10 cellular contexts compared by ENCODE assay signal in genomic region chr5:142685418-142686209, GRCh38. TPM values are rescaled to one million over a fixed set of nuclear protein-coding genes. Genes with fewer than 3 reads are reported as not detected.
A peak's percentile ranks its signal among the peaks of the same experiment; 100 is the strongest.
DNase-seq lines count a peak whose midpoint lies in the region; ATAC-seq, FAIRE-seq and TF ChIP-seq lines count a peak whose summit lies in the region.
"Had no signal": no experiment of that assay in that cellular context is flagged by ENCODE, and none has a peak within 500 bp of the region (broad histone marks: within the 10 kb centered on the region; RNA-seq: fewer than 3 reads in every experiment).

FGF1 (minus strand) TSS chr5:142686090; CDS start chr5:142614127, 71,963 bp downstream.

- TF ChIP-seq CTCF in bronchial epithelial cell (IDR thresholded peaks at IDR 0.05; ENCODE audit: insufficient read depth, low read length, severe bottlenecking): no peak
- TF ChIP-seq CTCF in keratinocyte (optimal IDR thresholded peaks at IDR 0.05 in 1 of 3, IDR thresholded peaks at IDR 0.05 in 1 of 3, conservative IDR thresholded peaks at IDR 0.05 in 1 of 3; ENCODE audit: extremely low read depth in 1 of 3, insufficient read depth in 2 of 3, low read length in 3 of 3): no peak

- H3K9ac ChIP-seq in keratinocyte (ENCODE audit: control insufficient read depth, extremely low read depth, insufficient read depth, low read length): peak within 1 kb of the TSS; percentile 67
- no peak within 1 kb of the TSS for H3K9ac ChIP-seq in Karpas-422 (ENCODE audit: low read length)

- peak; percentile 19 for DNase-seq in MG63
- DNase-seq in bronchial epithelial cell (ENCODE audit: low read depth): peak; percentile 78
- peak; percentile 67 for DNase-seq in keratinocyte (ENCODE audit: low read depth, low spot score)
- peak; percentile 49 for DNase-seq in stromal cell of bone marrow (ENCODE audit: low read depth)
- DNase-seq in Karpas-422: no peak
- no peak for DNase-seq in effector memory CD4-positive, alpha-beta T cell
- DNase-seq: NCI-H510A treated with DMSO at 0.1 percent for 48 hours had no signal

- H3K27me3 ChIP-seq in MG63: no peaks in the 10 kb centered on the region; the same call in 1 of the 2 replicates
- H3K27me3 ChIP-seq in bronchial epithelial cell (ENCODE audit: control insufficient read depth, insufficient read depth, low read length): no peaks in the 10 kb centered on the region
- no peaks in the 10 kb centered on the region for H3K27me3 ChIP-seq in keratinocyte (ENCODE audit: control insufficient read depth, extremely low read depth, insufficient read depth, low read length)
- H3K27me3 ChIP-seq in Karpas-422 (ENCODE audit: low read length): no peaks in the 10 kb centered on the region
- H3K27me3 ChIP-seq in effector memory CD4-positive, alpha-beta T cell (replicated peaks; ENCODE audit: control insufficient read depth, insufficient read depth, low read length, poor library complexity, severe bottlenecking): no peaks in the 10 kb centered on the region

- H3K9me2 ChIP-seq in Karpas-422 (replicated peaks; ENCODE audit: insufficient read depth, low read length): no peaks in the 10 kb centered on the region

- H3K4me2 ChIP-seq in keratinocyte (ENCODE audit: control insufficient read depth, extremely low read depth, insufficient read depth, low read depth, low read length): peak within 1 kb of the TSS; percentile 39
- no peak within 1 kb of the TSS for H3K4me2 ChIP-seq in Karpas-422 (ENCODE audit: low read depth, low read length, poor library complexity, severe bottlenecking)

- H3K27ac ChIP-seq in keratinocyte (ENCODE audit: control insufficient read depth, insufficient read depth, low read length) (peak within 1 kb of the TSS; percentile 67), Karpas-422 (ENCODE audit: low read length) (no peak within 1 kb of the TSS)
- no peak within 1 kb of the TSS for H3K27ac ChIP-seq in effector memory CD4-positive, alpha-beta T cell (ENCODE audit: insufficient read depth, low read length, poor library complexity, severe bottlenecking)

- no peak within 1 kb of the TSS for H2AFZ ChIP-seq in keratinocyte (ENCODE audit: control insufficient read depth, low read length)
- no peak within 1 kb of the TSS for H2AFZ ChIP-seq in Karpas-422 (ENCODE audit: low read length)

- H3K4me3 ChIP-seq in MG63 (no peak within 1 kb of the TSS), bronchial epithelial cell (ENCODE audit: low read depth, low read length) (no peak within 1 kb of the TSS), keratinocyte (ENCODE audit: control insufficient read depth in 2 of 3, extremely low read depth in 1 of 3, insufficient read depth in 2 of 3, low read depth in 1 of 3, low read length in 3 of 3) (peak within 1 kb of the TSS in 1 of 3 experiments; percentile 12), Karpas-422 (ENCODE audit: low read length) (no peak within 1 kb of the TSS)
- H3K4me3 ChIP-seq in effector memory CD4-positive, alpha-beta T cell (ENCODE audit: insufficient read depth, low read depth, low read length, poor library complexity, severe bottlenecking): no peak within 1 kb of the TSS

- ATAC-seq in GM19452 (IDR thresholded peaks at IDR 0.05; ENCODE audit: unreplicated experiment) (no peak), GM19328 (IDR thresholded peaks at IDR 0.05; ENCODE audit: unreplicated experiment) (no peak)

- H3K4me1 ChIP-seq in keratinocyte (ENCODE audit: control insufficient read depth, extremely low read depth, insufficient read depth, low read length) (peaks cover 44% of the 10 kb centered on the region), Karpas-422 (ENCODE audit: low read length) (no peaks in the 10 kb centered on the region)
- H3K4me1 ChIP-seq in effector memory CD4-positive, alpha-beta T cell (ENCODE audit: control insufficient read depth, insufficient read depth, low read length, poor library complexity, severe bottlenecking): no peaks in the 10 kb centered on the region

- H3K9me1 ChIP-seq in keratinocyte (ENCODE audit: control insufficient read depth, extremely low read depth, insufficient read depth, low read length): peaks cover 3% of the 10 kb centered on the region

- H3K36me3 ChIP-seq in MG63 (no peaks in the 10 kb centered on the region), bronchial epithelial cell (ENCODE audit: control insufficient read depth, insufficient read depth, low read length) (no peaks in the 10 kb centered on the region), keratinocyte (ENCODE audit: control insufficient read depth in 2 of 2, extremely low read depth in 1 of 2, insufficient read depth in 2 of 2, low read length in 2 of 2) (no peaks in the 10 kb centered on the region), Karpas-422 (ENCODE audit: insufficient read depth, low read length) (no peaks in the 10 kb centered on the region)
- H3K36me3 ChIP-seq in effector memory CD4-positive, alpha-beta T cell (ENCODE audit: control insufficient read depth, insufficient read depth, low read length): no peaks in the 10 kb centered on the region

- FAIRE-seq in bronchial epithelial cell (lab: Jason Lieb, UNC) (no peak), keratinocyte (lab: Jason Lieb, UNC) (peak; percentile 94)

- H4K20me1 ChIP-seq in keratinocyte (ENCODE audit: control insufficient read depth, extremely low read depth, insufficient read depth, low read length) (no peaks in the 10 kb centered on the region), Karpas-422 (ENCODE audit: insufficient read depth, low read depth, low read length) (no peaks in the 10 kb centered on the region)

- H3K9me3 ChIP-seq in MG63 (no peaks in the 10 kb centered on the region), keratinocyte (ENCODE audit: control insufficient read depth, low read depth, low read length) (no peaks in the 10 kb centered on the region), Karpas-422 (ENCODE audit: low read length) (no peaks in the 10 kb centered on the region)
- H3K9me3 ChIP-seq in effector memory CD4-positive, alpha-beta T cell (ENCODE audit: control insufficient read depth, low read length): no peaks in the 10 kb centered on the region

- H3K79me2 ChIP-seq in keratinocyte (ENCODE audit: control insufficient read depth, insufficient read depth, low read length) (no peaks in the 10 kb centered on the region), Karpas-422 (ENCODE audit: low read length) (no peaks in the 10 kb centered on the region)

- dilution Hi-C loops in keratinocyte (cut with MboI; ENCODE audit: extremely low pct_ligation_motif_present, low sequenced_read_pairs): no loop called here

RNA-seq across cellular contexts. Expression of gene FGF1, which starts in this region (rescaled TPM):
- 0.57 and 1.1 TPM in 2 replicates for total RNA-seq in MG63 (2014; rRNA removed; shearing (Covaris generic); ENCODE audit: low replicate concordance)
- total RNA-seq in bronchial epithelial cell: under 0.01 and 0.38 TPM in 2 replicates
- 1.0 to 2.4 TPM (median 1.8 TPM) in 3 replicates for polyA plus RNA-seq in keratinocyte
- polyA plus RNA-seq in keratinocyte (2011; ENCODE audit: low read depth): not detected
- 0.55 and 0.56 TPM in 2 replicates for polyA plus RNA-seq in keratinocyte (2011; cell fraction: cytosol; rRNA removed)
- polyA plus RNA-seq in keratinocyte (2011; cell fraction: nucleus; rRNA removed): 0.33 and 0.43 TPM in 2 replicates
- 0.10 and 2.3 TPM in 2 replicates for polyA plus RNA-seq in keratinocyte (2012; ENCODE audit: low replicate concordance)
- 0.66 to 1.8 TPM (median 0.96 TPM) in 3 replicates for polyA minus RNA-seq in keratinocyte
- polyA minus RNA-seq in keratinocyte (2011; cell fraction: cytosol; rRNA and poly(A)+ RNA removed): not detected
- polyA minus RNA-seq in keratinocyte (2011; cell fraction: nucleus; rRNA and poly(A)+ RNA removed): 0.11 and 2.6 TPM in 2 replicates
- total RNA-seq in Karpas-422 (2014; rRNA removed; shearing (Covaris generic); ENCODE audit: low replicate concordance): not detected in 2 replicates
- total RNA-seq: activated CD8-positive, alpha-beta memory T cell treated with anti-CD3 and anti-CD28 coated beads for 36 hours had no signal

Comparison
In these comparisons a context has a peak if more than half of its experiments do, and no peak if none do; other contexts are left out.
1. Peak in DNase-seq in bronchial epithelial cell; RNA of the gene not detected or under 1 TPM.
2. DNase-seq: peak in MG63 (single experiment), keratinocyte (single experiment) and stromal cell of bone marrow (single experiment); none in Karpas-422 (single experiment) and effector memory CD4-positive, alpha-beta T cell (0 of 3).